Comparison of ENCODE assay signal across 1 cellular context in the genomic region with DNA sequence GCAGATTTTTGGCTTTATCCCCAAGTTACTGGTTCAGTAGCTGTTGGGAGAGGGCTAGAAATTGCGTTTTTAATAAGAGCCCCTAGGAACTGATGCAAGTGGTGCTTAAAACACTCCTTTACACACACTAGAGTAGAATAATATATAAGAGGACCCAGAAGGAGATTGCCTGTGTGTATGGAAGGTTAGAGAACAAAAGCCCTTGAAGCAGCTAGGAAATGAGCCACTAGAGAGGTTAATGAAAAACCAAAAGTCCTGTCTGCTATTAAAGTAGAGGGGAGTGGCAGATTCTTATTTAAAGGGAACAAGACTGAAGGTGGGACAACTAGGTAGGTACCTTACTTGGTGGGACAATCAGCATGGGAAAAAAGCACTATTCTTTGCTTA.
TF ChIP-seq lines count a peak whose summit lies in the region.

No MANE protein-coding gene starts in this region.

TF ChIP-seq in HepG2, 621 proteins besides CTCF, POLR2A, EP300 and RAD21:
- no peak for TF ChIP-seq PITX1 (CRISPR knock-in tag; IDR thresholded peaks at IDR 0.05)
- TF ChIP-seq ZNF124 (CRISPR knock-in tag; IDR thresholded peaks at IDR 0.05), result no peak
- TF ChIP-seq ZC3H13 (CRISPR knock-in tag; IDR thresholded peaks at IDR 0.05), result no peak
- TF ChIP-seq, protein P1, sequence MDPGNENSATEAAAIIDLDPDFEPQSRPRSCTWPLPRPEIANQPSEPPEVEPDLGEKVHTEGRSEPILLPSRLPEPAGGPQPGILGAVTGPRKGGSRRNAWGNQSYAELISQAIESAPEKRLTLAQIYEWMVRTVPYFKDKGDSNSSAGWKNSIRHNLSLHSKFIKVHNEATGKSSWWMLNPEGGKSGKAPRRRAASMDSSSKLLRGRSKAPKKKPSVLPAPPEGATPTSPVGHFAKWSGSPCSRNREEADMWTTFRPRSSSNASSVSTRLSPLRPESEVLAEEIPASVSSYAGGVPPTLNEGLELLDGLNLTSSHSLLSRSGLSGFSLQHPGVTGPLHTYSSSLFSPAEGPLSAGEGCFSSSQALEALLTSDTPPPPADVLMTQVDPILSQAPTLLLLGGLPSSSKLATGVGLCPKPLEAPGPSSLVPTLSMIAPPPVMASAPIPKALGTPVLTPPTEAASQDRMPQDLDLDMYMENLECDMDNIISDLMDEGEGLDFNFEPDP (CRISPR knock-in tag; conservative IDR thresholded peaks at IDR 0.05), result 0 out of 2 replicates have a peak, but pooled peaks have one; percentile 33
